Comparison of ENCODE assay signal across 10 cellular contexts in genomic region chr11:45178890-45179663, GRCh38. TPM values are rescaled to one million over a fixed set of nuclear protein-coding genes. Genes with fewer than 3 reads are reported as not detected.
A peak's percentile ranks its signal among the peaks of the same experiment; 100 is the strongest.
DNase-seq lines count a peak whose midpoint lies in the region; ATAC-seq and TF ChIP-seq lines count a peak whose summit lies in the region.
"Had no signal": no experiment of that assay in that cellular context is flagged by ENCODE, and none has a peak within 500 bp of the region (broad histone marks: within the 10 kb centered on the region; RNA-seq: fewer than 3 reads in every experiment).

No MANE protein-coding gene starts in this region.

- TF ChIP-seq EP300 in stomach (IDR thresholded peaks at IDR 0.05) = no peak

- peak overlapping the region; percentile 89 for H2AFZ ChIP-seq in IMR-90 (replicated peaks; ENCODE audit: low read length, poor library complexity)

- TF ChIP-seq POLR2A in IMR-90 (IDR thresholded peaks at IDR 0.05; ENCODE audit: low read depth, low read length) (no peak), adrenal gland (IDR thresholded peaks at IDR 0.05) (no peak), stomach (IDR thresholded peaks at IDR 0.05) (no peak)

- no peak overlapping the region for H2BK20ac ChIP-seq in IMR-90 (ENCODE audit: low read depth, low read length)

- H3K9ac ChIP-seq in IMR-90 (ENCODE audit: low read depth, low read length) = no peak overlapping the region
- H3K9ac ChIP-seq: parathyroid adenoma had no signal

- H3K36me3 ChIP-seq in IMR-90 (ENCODE audit: control insufficient read depth, insufficient read depth, low read length) = peaks cover 6% of the 10 kb centered on the region; the same call in 1 of the 2 replicates
- H3K36me3 ChIP-seq in adrenal gland (replicated peaks in 1 of 2) = peaks cover 0 to 8% of the 10 kb centered on the region in 2 donors
- peaks cover 5 to 19% (median 17%) of the 10 kb centered on the region in 4 donors for H3K36me3 ChIP-seq in stomach

- H3K27ac ChIP-seq in IMR-90 (ENCODE audit: insufficient read depth, low read length) (no peak overlapping the region), adrenal gland (peak overlapping the region in 4 of 5 donors; percentile 23 to 87 (median 82)), stomach (peak overlapping the region in 3 of 5 donors; percentile 88 to 93 (median 92))

- no peak overlapping the region for H2AK9ac ChIP-seq in IMR-90 (replicated peaks; ENCODE audit: low read depth, low read length, poor library complexity)

- WGBS in IMR-90 (ENCODE audit: extremely low coverage in 2 of 2, insufficient read length in 1 of 2), 2 experiments = 20% methylated on average over 1 of the region's 8 CpGs; no CpG with 5 or more reads in 1 of the 2 experiments
- 55 to 66% (median 58%) methylated on average over 8 of the region's 8 CpGs for WGBS in adrenal gland, 4 donors
- 71 to 85% (median 74%) methylated on average over 8 of the region's 8 CpGs for WGBS in stomach, 5 donors

- no peak overlapping the region for H2BK15ac ChIP-seq in IMR-90 (ENCODE audit: low read depth, low read length)

- H3K14ac ChIP-seq in IMR-90 (replicated peaks; ENCODE audit: low read depth, low read length) = no peak overlapping the region

- H3K4me2 ChIP-seq in IMR-90 (ENCODE audit: low read depth, low read length) = no peak overlapping the region

- CTCF ChIA-PET in IMR-90 (lab: Yijun Ruan, JAX) = no interaction called here

- TF ChIP-seq RAD21 in IMR-90 (IDR thresholded peaks at IDR 0.05; ENCODE audit: low read length) = no peak

- dilution Hi-C loops in IMR-90 (cut with HindIII; ENCODE audit: low sequenced_read_pairs, unreplicated experiment) = no loop called here

- in situ Hi-C loops in IMR-90 (cut with MboI; ENCODE audit: low sequenced_read_pairs) = no loop called here

- no peak overlapping the region; the same call in 1 of the 2 replicates for H3K4ac ChIP-seq in IMR-90 (ENCODE audit: low read depth, low read length)

- H3K79me1 ChIP-seq in IMR-90 (ENCODE audit: low read depth in 1 of 2, low read length in 2 of 2) = no peaks in the 10 kb centered on the region; a peak in 1 of 4 replicates

- TF ChIP-seq CTCF in IMR-90 (conservative IDR thresholded peaks at IDR 0.05; ENCODE audit: low read depth, low read length) (no peak), adrenal gland (IDR thresholded peaks at IDR 0.05) (no peak), stomach (IDR thresholded peaks at IDR 0.05) (no peak)

- H3K9me3 ChIP-seq in IMR-90 (ENCODE audit: control insufficient read depth, insufficient read depth, low read length) (no peaks in the 10 kb centered on the region), adrenal gland (replicated peaks in 1 of 3) (no peaks in the 10 kb centered on the region), stomach (no peaks in the 10 kb centered on the region)

- H2AK5ac ChIP-seq in IMR-90 (ENCODE audit: low read depth, low read length) = 0 out of 2 replicates have a peak overlapping the region, but pooled peaks have one; percentile 3

- no peak overlapping the region for H3K23ac ChIP-seq in IMR-90 (ENCODE audit: low read depth, low read length)

- H4K8ac ChIP-seq in IMR-90 (ENCODE audit: low read depth in 2 of 2, low read length in 2 of 2) = no peak overlapping the region; a peak in 1 of 4 replicates

- peaks cover 5% of the 10 kb centered on the region; the same call in 1 of the 2 replicates for H3K9me1 ChIP-seq in IMR-90 (ENCODE audit: insufficient read depth, low read length)

- peak; percentile 71 for DNase-seq in IMR-90
- peak in 2 of 7 donors; percentile 28 to 45 for DNase-seq in adrenal gland
- DNase-seq in iris pigment epithelial cell (ENCODE audit: low read depth) = peak; percentile 71
- no peak for DNase-seq in stomach
- no peak for DNase-seq in GOT3 (lab: John Stamatoyannopoulos, UW)
- DNase-seq in NK-92 treated with Interleukin-12 subunit alpha and Interleukin-12 subunit beta, amount 100 ng/mL, for 24 hours (lab: John Stamatoyannopoulos, UW) = no peak
- DNase-seq: activated CD4-positive, alpha-beta T cell treated with anti-CD3 and anti-CD28 coated beads, Interleukin-2, amount 50 U/mL, for 1 hour; NCI-H510A treated with DMSO at 0.1 percent for 48 hours had no signal

- H3K4me3 ChIP-seq in IMR-90 (ENCODE audit: insufficient read depth, low read depth, low read length) (no peak overlapping the region), adrenal gland (no peak overlapping the region), stomach (no peak overlapping the region)

- POLR2A ChIA-PET in IMR-90 (lab: Charles Lee; ENCODE audit: unreplicated experiment) = no interaction called here

- H4K20me1 ChIP-seq in IMR-90 (ENCODE audit: insufficient read depth, low read length) = peaks cover 4% of the 10 kb centered on the region; the same call in 1 of the 2 replicates

- intact Hi-C loops in IMR-90 (cut with micrococcal nuclease) (no loop called here), adrenal gland (cut with DNase I) (no loop called here), stomach (cut with DNase I; ENCODE audit: low total_unique reads) (no loop called here)

- H2BK5ac ChIP-seq in IMR-90 (ENCODE audit: low read depth, low read length, poor library complexity, severe bottlenecking) = no peak overlapping the region

- no peak overlapping the region for H4K5ac ChIP-seq in IMR-90 (ENCODE audit: low read depth, low read length)

- no TSS peak for BruUV-seq in IMR-90 (replicated peaks; lab: Mats Ljungman, UMichigan)

- ATAC-seq in IMR-90 (ENCODE audit: low read depth) (no peak), GM21529 (IDR thresholded peaks at IDR 0.05; ENCODE audit: unreplicated experiment) (no peak)

- no peak overlapping the region for H4K91ac ChIP-seq in IMR-90 (ENCODE audit: insufficient read depth, low read depth, low read length)

- H3K56ac ChIP-seq in IMR-90 (ENCODE audit: extremely low read depth, insufficient read depth, low read length) = no peak overlapping the region

- H3K27me3 ChIP-seq in IMR-90 (ENCODE audit: control insufficient read depth, insufficient read depth, low read length) (no peaks in the 10 kb centered on the region), adrenal gland (no peaks in the 10 kb centered on the region), stomach (peaks cover 0 to 3% (median 0%) of the 10 kb centered on the region in 3 donors)

- H2BK120ac ChIP-seq in IMR-90 (ENCODE audit: low read depth, low read length) = no peak overlapping the region

- H3K18ac ChIP-seq in IMR-90 (ENCODE audit: low read depth, low read length) = no peak overlapping the region

- H3K4me1 ChIP-seq in IMR-90 (ENCODE audit: control insufficient read depth, insufficient read depth, low read length) (peaks cover 12% of the 10 kb centered on the region), adrenal gland (replicated peaks in 1 of 2) (peaks cover 12 to 24% of the 10 kb centered on the region in 2 donors), stomach (peaks cover 21 to 54% (median 35%) of the 10 kb centered on the region in 4 donors)
- H3K4me1 ChIP-seq: parathyroid adenoma had no signal

TF ChIP-seq in IMR-90, 13 proteins besides CTCF, POLR2A, EP300 and RAD21:
- TF ChIP-seq NFE2L2 (IDR thresholded peaks at IDR 0.05; ENCODE audit: low read depth, low read length) = no peak
- peak; percentile 49 for TF ChIP-seq CEBPB (IDR thresholded peaks at IDR 0.05; ENCODE audit: low read depth, low read length)
- TF ChIP-seq CHD1 (IDR thresholded peaks at IDR 0.05; ENCODE audit: low read depth, low read length) = no peak
- TF ChIP-seq MAFK (IDR thresholded peaks at IDR 0.05; ENCODE audit: low read depth, low read length) = peak; percentile 48; the same call in 1 of the 2 replicates

RNA-seq across cellular contexts. Expression of gene PRDM11, which starts 32.6 kb away (rescaled TPM):
- total RNA-seq in IMR-90 (2012; rRNA removed) (1.7 and 2.2 TPM in 2 replicates), adrenal gland (10 to 100 TPM; 11.0 to 16.9 (median 13.7) TPM), stomach (100 to 1,000 TPM in 1 of 5 donors, 10 to 100 TPM in 3, 1 to 10 TPM in 1; 4.5 to 139 (median 14.2) TPM)
- polyA plus RNA-seq in IMR-90 (2012; rRNA removed) (2.2 and 2.7 TPM in 2 replicates), adrenal gland (1 to 10 TPM; 3.3 to 6.4 (median 3.9) TPM), stomach (1 to 10 TPM; 1.2 to 3.5 (median 2.6) TPM)
- polyA plus RNA-seq in IMR-90 (2012; cell fraction: cytosol; rRNA removed) = 1.4 and 2.7 TPM in 2 replicates
- polyA plus RNA-seq in IMR-90 (2012; cell fraction: nucleus; rRNA removed; ENCODE audit: low replicate concordance) = 4.6 and 5.9 TPM in 2 replicates

Comparison
In these comparisons a context has a peak if more than half of its experiments do, and no peak if none do; other contexts are left out.
1. DNase-seq: peak in IMR-90 (single experiment) and iris pigment epithelial cell (single experiment); none in stomach (single experiment), GOT3 (single experiment) and NK-92 treated with Interleukin-12 subunit alpha and Interleukin-12 subunit beta, amount 100 ng/mL, for 24 hours (single experiment).